ENCODE assay signal across 28 cellular contexts in the genomic region with DNA sequence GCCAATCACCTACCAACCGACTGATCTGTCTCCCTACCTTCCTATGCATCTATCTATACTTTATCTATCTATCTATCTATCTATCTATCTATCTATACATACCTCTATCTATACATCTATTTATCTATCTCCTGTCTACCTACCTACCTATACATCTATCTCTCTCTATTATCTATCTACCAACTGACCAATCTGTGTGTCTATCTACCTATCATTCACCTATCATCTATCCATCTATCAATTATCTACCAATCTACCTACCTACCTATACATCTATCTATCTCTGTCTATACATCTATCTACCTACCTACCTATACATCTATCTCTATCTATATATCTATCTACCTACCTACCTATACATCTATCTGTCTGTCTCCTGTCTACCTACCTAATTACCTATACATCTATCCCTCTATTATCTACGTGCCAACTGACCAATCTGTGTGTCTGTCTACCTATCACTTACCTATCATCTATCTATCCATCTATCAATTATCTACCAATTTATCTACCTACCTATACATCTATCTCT. TPM values are rescaled to one million over a fixed set of nuclear protein-coding genes. Genes with fewer than 3 reads are reported as not detected.
"Had no signal": no experiment of that assay in that cellular context is flagged by ENCODE, and none has a peak within 500 bp of the region (broad histone marks: within the 10 kb centered on the region; RNA-seq: fewer than 3 reads in every experiment).

No MANE protein-coding gene starts in this region.

- H3K27ac ChIP-seq: colonic mucosa, coronary artery, dorsolateral prefrontal cortex, epithelial cell of prostate, esophagus muscularis mucosa, esophagus squamous epithelium, foreskin keratinocyte, gastrocnemius medialis, gastroesophageal sphincter, heart left ventricle, heart right ventricle, hepatocyte had no signal

- H3K4me2 ChIP-seq: hepatocyte had no signal

- ATAC-seq: effector memory CD8-positive, alpha-beta T cell; esophagus mucosa; foreskin keratinocyte; gastrocnemius medialis; gastroesophageal sphincter; heart left ventricle; heart right ventricle had no signal

- H3K36me3 ChIP-seq: colonic mucosa, esophagus muscularis mucosa, esophagus squamous epithelium, heart right ventricle had no signal

- H2AFZ ChIP-seq: hepatocyte had no signal

- FAIRE-seq: endometrium, endothelial cell of umbilical vein, frontal cortex had no signal

- H3K4me3 ChIP-seq: colonic mucosa, coronary artery, dorsolateral prefrontal cortex, esophagus muscularis mucosa, esophagus squamous epithelium, gastrocnemius medialis, gastroesophageal sphincter, heart left ventricle, heart right ventricle, hepatocyte had no signal

- DNase-seq: colonic mucosa; cortex of kidney; dermis blood vessel endothelial cell; dorsolateral prefrontal cortex; effector CD4-positive, alpha-beta T cell; effector CD8-positive, alpha-beta T cell; effector memory CD4-positive, alpha-beta T cell; effector memory CD8-positive, alpha-beta T cell; endodermal cell; erythroblast; esophagus squamous epithelium; foreskin fibroblast; foreskin keratinocyte; foreskin melanocyte; gastrocnemius medialis; glutamatergic neuron; heart left ventricle; heart right ventricle had no signal

- H3K9me3 ChIP-seq: colonic mucosa, esophagus muscularis mucosa, esophagus squamous epithelium, gastrocnemius medialis, gastroesophageal sphincter, heart left ventricle, heart right ventricle had no signal

- H3K4me1 ChIP-seq: colonic mucosa, foreskin keratinocyte, gastrocnemius medialis had no signal

- H3K79me2 ChIP-seq: hepatocyte had no signal

- H3K27me3 ChIP-seq: colonic mucosa had no signal

RNA-seq across cellular contexts. Expression of a gene that starts 3.5 kb away (rescaled TPM):
- total RNA-seq: dermis blood vessel endothelial cell, esophagus squamous epithelium, gastroesophageal sphincter, glomerular endothelial cell had no signal
